8 cellular contexts compared by ENCODE assay signal in genomic region chr2:214809751-214810564, GRCh38. TPM values are rescaled to one million over a fixed set of nuclear protein-coding genes. Genes with fewer than 3 reads are reported as not detected.
DNase-seq lines count a peak whose midpoint lies in the region; ATAC-seq and TF ChIP-seq lines count a peak whose summit lies in the region.

No MANE protein-coding gene starts in this region.

- DNase-seq in NCI-H1694 (lab: John Stamatoyannopoulos, UW) (peak; percentile 89), right cardiac atrium (peak; percentile 100), pulmonary artery endothelial cell (ENCODE audit: low read depth, low spot score) (peak; percentile 91), uterus (peak; percentile 99 to 100)

- H3K9me3 ChIP-seq in right cardiac atrium (ENCODE audit: control insufficient read depth, low read length) (no peaks in the 10 kb centered on the region), uterus (no peaks in the 10 kb centered on the region)

- peaks cover 26% of the 10 kb centered on the region for H3K27me3 Mint-ChIP-seq in T-helper 1 cell treated with Interleukin-12 subunit alpha and Interleukin-12 subunit beta and Interleukin-4 antibody, amounts not matched to agents 30 μg/mL and 1 μg/mL, for 36 hours (ENCODE audit: low read depth)

- peak overlapping the region; percentile 94 for H3K27ac Mint-ChIP-seq in T-helper 1 cell treated with Interleukin-12 subunit alpha and Interleukin-12 subunit beta and Interleukin-4 antibody, amounts not matched to agents 30 μg/mL and 1 μg/mL, for 36 hours

- 1% methylated on average over 63 of the region's 63 CpGs for WGBS in right cardiac atrium

- peak overlapping the region; percentile 98 for H3K4me3 Mint-ChIP-seq in T-helper 1 cell treated with Interleukin-12 subunit alpha and Interleukin-12 subunit beta and Interleukin-4 antibody, amounts not matched to agents 30 μg/mL and 1 μg/mL, for 36 hours

- no peaks in the 10 kb centered on the region for H3K36me3 ChIP-seq in uterus

- no peak for TF ChIP-seq CTCF in uterus (IDR thresholded peaks at IDR 0.05)

- H3K9me3 Mint-ChIP-seq in T-helper 1 cell treated with Interleukin-12 subunit alpha and Interleukin-12 subunit beta and Interleukin-4 antibody, amounts not matched to agents 30 μg/mL and 1 μg/mL, for 36 hours, result no peaks in the 10 kb centered on the region

- intact Hi-C loops in right cardiac atrium (cut with DNase I), result no loop called here
- intact Hi-C loops in uterus (cut with DNase I; ENCODE audit: low total_unique reads), result no loop called here

- peak; percentile 82 for ATAC-seq in HG02870 (IDR thresholded peaks at IDR 0.05; ENCODE audit: unreplicated experiment)
- ATAC-seq in right cardiac atrium, result peak; percentile 98 to 99

- no peaks in the 10 kb centered on the region for H3K27me3 ChIP-seq in right cardiac atrium (ENCODE audit: control insufficient read depth, insufficient read depth)
- H3K27me3 ChIP-seq in uterus, result no peaks in the 10 kb centered on the region

- peaks cover 1% of the 10 kb centered on the region for H3K36me3 Mint-ChIP-seq in T-helper 1 cell treated with Interleukin-12 subunit alpha and Interleukin-12 subunit beta and Interleukin-4 antibody, amounts not matched to agents 30 μg/mL and 1 μg/mL, for 36 hours (ENCODE audit: low read depth)

- peak overlapping the region; percentile 17 for H3K27ac ChIP-seq in angular gyrus (ENCODE audit: low read depth, low read length)
- H3K27ac ChIP-seq in right cardiac atrium (ENCODE audit: low read length), result peak overlapping the region; percentile 85
- H3K27ac ChIP-seq in uterus, result peak overlapping the region; percentile 89 to 96

- peak overlapping the region; percentile 76 for H3K4me3 ChIP-seq in right cardiac atrium (ENCODE audit: low read length)
- peak overlapping the region; percentile 85 to 89 for H3K4me3 ChIP-seq in uterus

- peak; percentile 72 for TF ChIP-seq POLR2A in GM15510 (IDR thresholded peaks at IDR 0.05; ENCODE audit: borderline replicate concordance, extremely low read depth, insufficient read length)
- TF ChIP-seq POLR2A in uterus (IDR thresholded peaks at IDR 0.05), result peak; percentile 60

- H3K4me1 ChIP-seq in right cardiac atrium (ENCODE audit: control insufficient read depth, insufficient read depth, low read length), result no peaks in the 10 kb centered on the region
- no peaks in the 10 kb centered on the region for H3K4me1 ChIP-seq in uterus

- H3K4me1 Mint-ChIP-seq in T-helper 1 cell treated with Interleukin-12 subunit alpha and Interleukin-12 subunit beta and Interleukin-4 antibody, amounts not matched to agents 30 μg/mL and 1 μg/mL, for 36 hours (ENCODE audit: low read depth), result peaks cover 36% of the 10 kb centered on the region

RNA-seq across cellular contexts. Expression of gene BARD1, which starts 0.5 kb away (rescaled TPM):
- total RNA-seq in right cardiac atrium (10 to 100 TPM; 11.2 to 16.9 (median 14.7) TPM), pulmonary artery endothelial cell (21.2 and 61.8 TPM in 2 replicates), uterus (100 to 1,000 TPM in 1 of 4 donors, 10 to 100 TPM in 3; 39.8 to 120 (median 54.4) TPM)
- polyA plus RNA-seq in right cardiac atrium, result 1.2 TPM

Comparison
In these comparisons a context has a peak if more than half of its experiments do, and no peak if none do; other contexts are left out.
1. Peak in every context shown above with its lines: DNase-seq, ATAC-seq, H3K4me3 ChIP-seq and H3K27ac ChIP-seq.
2. H3K27ac ChIP-seq: peak in every context shown above with its lines; median percentile 92 in uterus; 85 in right cardiac atrium; 17 in angular gyrus.